In the genomic region with DNA sequence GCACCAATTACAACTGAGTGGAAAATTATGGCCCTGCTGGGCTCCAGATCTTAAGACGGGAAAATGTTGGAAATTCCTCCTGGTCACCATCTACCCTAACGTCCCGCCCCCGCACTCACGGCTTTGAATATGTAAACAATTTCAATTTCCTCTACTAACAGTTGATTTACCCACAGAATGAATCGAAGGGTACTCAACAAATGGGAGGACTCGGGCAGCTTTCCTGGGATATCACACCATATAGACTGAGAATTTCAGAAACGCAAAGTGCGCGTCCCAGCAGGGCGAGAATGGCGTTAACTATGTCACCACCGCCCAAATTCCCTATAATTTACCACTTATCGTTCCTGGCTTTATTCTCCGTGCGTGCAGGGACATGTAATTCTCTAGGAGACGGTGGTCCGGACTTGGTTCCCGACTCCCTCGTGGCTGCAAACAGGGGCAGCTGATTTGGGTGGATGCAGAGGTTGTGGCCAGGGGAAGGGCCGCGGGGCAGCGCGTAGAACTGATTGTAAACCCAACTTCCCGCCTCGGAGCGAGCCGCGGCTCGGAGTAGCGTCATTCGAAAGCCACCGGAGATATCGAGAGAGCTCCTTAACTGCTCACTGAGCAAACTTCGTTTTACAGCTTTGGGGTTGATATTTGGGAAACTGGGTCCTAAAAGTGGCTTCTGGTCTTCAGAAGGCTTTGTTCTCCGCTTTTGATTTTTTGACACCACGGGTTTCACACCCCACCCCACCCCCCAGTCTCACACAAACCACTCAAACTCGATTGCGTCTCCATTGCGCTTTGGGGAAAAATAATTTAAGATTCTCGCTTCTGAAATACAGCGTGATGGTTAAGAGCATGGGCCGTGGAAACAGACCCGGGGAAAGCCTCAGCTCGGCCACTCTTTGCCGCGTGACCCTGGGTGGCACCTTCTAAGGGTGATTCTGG, we compare ENCODE assay signal across 8 cellular contexts. TPM values are rescaled to one million over a fixed set of nuclear protein-coding genes. Genes with fewer than 3 reads are reported as not detected.
DNase-seq lines count a peak whose midpoint lies in the region; ATAC-seq and TF ChIP-seq lines count a peak whose summit lies in the region.

No MANE protein-coding gene starts in this region.

- no peak overlapping the region for H3K27ac ChIP-seq in tibial nerve

- H3K36me3 ChIP-seq in BE2C (no peaks in the 10 kb centered on the region), kidney epithelial cell (ENCODE audit: control insufficient read depth, insufficient read depth, low read length) (no peaks in the 10 kb centered on the region), tibial nerve (no peaks in the 10 kb centered on the region)

- WGBS in tibial nerve, 2 donors = 3% methylated on average over 44 to 47 of the region's 47 CpGs

- TF ChIP-seq POLR2A in tibial nerve (IDR thresholded peaks at IDR 0.05) = no peak

- peaks cover 7 to 38% of the 10 kb centered on the region in 2 donors for H3K36me3 Mint-ChIP-seq in activated naive CD4-positive, alpha-beta T cell treated with anti-CD3 and anti-CD28 coated beads, Interleukin-2, amount 50 U/mL, for 72 hours

- H3K27ac Mint-ChIP-seq in activated naive CD4-positive, alpha-beta T cell treated with anti-CD3 and anti-CD28 coated beads, Interleukin-2, amount 50 U/mL, for 72 hours = no peak overlapping the region

- H3K4me3 ChIP-seq in BE2C (ENCODE audit: low read depth, low read length) (peak overlapping the region; percentile 54), kidney epithelial cell (ENCODE audit: low read depth, low read length) (peak overlapping the region; percentile 32), tibial nerve (peak overlapping the region in 3 of 4 donors; percentile 7 to 33 (median 9))

- TF ChIP-seq EP300 in tibial nerve (IDR thresholded peaks at IDR 0.05) = no peak

- H3K4me1 ChIP-seq in BE2C (no peaks in the 10 kb centered on the region), tibial nerve (peaks cover 0 to 26% (median 9%) of the 10 kb centered on the region in 4 donors)

- H3K9me3 ChIP-seq in BE2C = no peaks in the 10 kb centered on the region
- H3K9me3 ChIP-seq in tibial nerve = peaks cover 0 to 16% (median 0%) of the 10 kb centered on the region in 4 donors

- H3K9me3 Mint-ChIP-seq in activated naive CD4-positive, alpha-beta T cell treated with anti-CD3 and anti-CD28 coated beads, Interleukin-2, amount 50 U/mL, for 72 hours = peaks cover 6 to 9% of the 10 kb centered on the region in 2 donors

- peaks cover 61% of the 10 kb centered on the region for H3K27me3 ChIP-seq in BE2C
- H3K27me3 ChIP-seq in kidney epithelial cell (ENCODE audit: control insufficient read depth, insufficient read depth, low read length) = peaks cover 19% of the 10 kb centered on the region
- peaks cover 0 to 84% of the 10 kb centered on the region in 2 donors for H3K27me3 ChIP-seq in tibial nerve

- peak; percentile 51 for ATAC-seq in HG02678 (IDR thresholded peaks at IDR 0.05; ENCODE audit: unreplicated experiment)
- ATAC-seq in activated naive CD4-positive, alpha-beta T cell treated with anti-CD3 and anti-CD28 coated beads, Interleukin-2, amount 50 U/mL, for 72 hours = peak; percentile 75 to 77

- no peak for TF ChIP-seq CTCF in BE2C (IDR thresholded peaks at IDR 0.05; ENCODE audit: low read depth, low read length)
- TF ChIP-seq CTCF in kidney epithelial cell (IDR thresholded peaks at IDR 0.05; ENCODE audit: insufficient read depth, low read length, poor library complexity, severe bottlenecking) = no peak
- no peak for TF ChIP-seq CTCF in tibial nerve (IDR thresholded peaks at IDR 0.05)

- DNase-seq in BE2C (peak; percentile 38), kidney epithelial cell (ENCODE audit: low read depth) (no peak), tibial nerve (ENCODE audit: low spot score in 2 of 2) (no peak), NCI-H2029 (lab: John Stamatoyannopoulos, UW) (no peak), NCI-H446 (lab: John Stamatoyannopoulos, UW) (no peak), middle frontal gyrus (ENCODE audit: extremely low spot score, low spot score) (no peak)
- DNase-seq in activated naive CD4-positive, alpha-beta T cell treated with anti-CD3 and anti-CD28 coated beads, Interleukin-2, amount 50 U/mL, for 72 hours (ENCODE audit: low spot score in 2 of 2) = peak in 1 of 2 donors; percentile 42

RNA-seq across cellular contexts. Expression of gene ZSCAN9, which starts 17.6 kb away (rescaled TPM):
- polyA plus RNA-seq in BE2C (2012; ENCODE audit: insufficient read depth, insufficient read length, low read depth) = 23.5 TPM
- 1 to 10 TPM; 1.6 to 2.6 TPM for total RNA-seq in activated naive CD4-positive, alpha-beta T cell treated with anti-CD3 and anti-CD28 coated beads, Interleukin-2, amount 50 U/mL, for 72 hours
- total RNA-seq in kidney epithelial cell (19.2 and 23.7 TPM in 2 replicates), tibial nerve (10 to 100 TPM; 11.9 to 22.2 (median 14.2) TPM)

RNA-seq across cellular contexts. Expression of gene ZKSCAN4, which starts 44.6 kb away (rescaled TPM):
- 5.4 TPM for polyA plus RNA-seq in BE2C (2012; ENCODE audit: insufficient read depth, insufficient read length, low read depth)
- 1 to 10 TPM; 2.4 to 5.1 TPM for total RNA-seq in activated naive CD4-positive, alpha-beta T cell treated with anti-CD3 and anti-CD28 coated beads, Interleukin-2, amount 50 U/mL, for 72 hours
- total RNA-seq in kidney epithelial cell = 3.8 and 4.4 TPM in 2 replicates
- 1 to 10 TPM; 3.5 to 9.2 (median 7.3) TPM for total RNA-seq in tibial nerve

RNA-seq across cellular contexts. Expression of gene NKAPL, which starts 51.6 kb away (rescaled TPM):
- 0.45 TPM for polyA plus RNA-seq in BE2C (2012; ENCODE audit: insufficient read depth, insufficient read length, low read depth)
- total RNA-seq in activated naive CD4-positive, alpha-beta T cell treated with anti-CD3 and anti-CD28 coated beads, Interleukin-2, amount 50 U/mL, for 72 hours = not detected
- total RNA-seq in kidney epithelial cell = 1.0 and 1.1 TPM in 2 replicates
- total RNA-seq in tibial nerve = 1 to 10 TPM; 1.2 to 4.2 (median 1.8) TPM

RNA-seq across cellular contexts. Expression of gene ZSCAN26, which starts 59.4 kb away (rescaled TPM):
- 10.6 TPM for polyA plus RNA-seq in BE2C (2012; ENCODE audit: insufficient read depth, insufficient read length, low read depth)
- 1 to 10 TPM; 2.1 to 3.9 TPM for total RNA-seq in activated naive CD4-positive, alpha-beta T cell treated with anti-CD3 and anti-CD28 coated beads, Interleukin-2, amount 50 U/mL, for 72 hours
- total RNA-seq in kidney epithelial cell = 15.8 and 18.6 TPM in 2 replicates
- total RNA-seq in tibial nerve = 10 to 100 TPM; 12.2 to 38.2 (median 23.7) TPM
